In genomic region chr1:36836196-36836883, GRCh38 we compare ENCODE assay signal across 1 cellular context.
TF ChIP-seq lines count a peak whose summit lies in the region.

No MANE protein-coding gene starts in this region.

TF ChIP-seq in K562, 482 proteins besides CTCF, POLR2A, EP300 and RAD21 (continued from another document):
- TF ChIP-seq ZNF76 (CRISPR knock-in tag; IDR thresholded peaks at IDR 0.05; ENCODE audit: borderline replicate concordance): no peak
